Comparison of ENCODE assay signal across 1 cellular context in genomic region chr12:113582521-113583218, GRCh38.
TF ChIP-seq lines count a peak whose summit lies in the region.

No MANE protein-coding gene starts in this region.

TF ChIP-seq in K562, 482 proteins besides CTCF, POLR2A, EP300 and RAD21 (continued from another document and continues in another):
- peak; percentile 77; the same call in 1 of the 2 replicates for TF ChIP-seq BCOR (IDR thresholded peaks at IDR 0.05)
- peak; percentile 71; the same call in 1 of the 2 replicates for TF ChIP-seq TCF7 (IDR thresholded peaks at IDR 0.05; ENCODE audit: borderline replicate concordance)
- no peak for TF ChIP-seq ZBTB43 (CRISPR knock-in tag; IDR thresholded peaks at IDR 0.05)
- no peak for TF ChIP-seq ARID2 (IDR thresholded peaks at IDR 0.05)
- TF ChIP-seq EGR1 (conservative IDR thresholded peaks at IDR 0.05), result peak; percentile 64
- peak; percentile 42; the same call in 1 of the 2 replicates for TF ChIP-seq SP1 (CRISPR knock-in tag; IDR thresholded peaks at IDR 0.05)
- no peak for TF ChIP-seq KAT2B (IDR thresholded peaks at IDR 0.05; ENCODE audit: low read depth, low read length)
- TF ChIP-seq CEBPG (CRISPR knock-in tag; IDR thresholded peaks at IDR 0.05), result 0 out of 2 replicates have a peak, but pooled peaks have one; percentile 24
- peak in 1 of 2 experiments; percentile 48; a peak in 1 of 4 replicates for TF ChIP-seq CEBPG (tag; conservative IDR thresholded peaks at IDR 0.05 in 1 of 2, IDR thresholded peaks at IDR 0.05 in 1 of 2)
- TF ChIP-seq SOX6 (IDR thresholded peaks at IDR 0.05), result peak; percentile 71
- peak; percentile 89 for TF ChIP-seq CREM (IDR thresholded peaks at IDR 0.05; ENCODE audit: low read depth)
- peak in 1 of 2 experiments; percentile 43; a peak in 1 of 4 replicates for TF ChIP-seq TEAD1 (CRISPR knock-in tag; IDR thresholded peaks at IDR 0.05)
- peak; percentile 57; the same call in 1 of the 2 replicates for TF ChIP-seq CREB3L1 (IDR thresholded peaks at IDR 0.05; ENCODE audit: borderline replicate concordance, low read depth)
- TF ChIP-seq, protein P1, sequence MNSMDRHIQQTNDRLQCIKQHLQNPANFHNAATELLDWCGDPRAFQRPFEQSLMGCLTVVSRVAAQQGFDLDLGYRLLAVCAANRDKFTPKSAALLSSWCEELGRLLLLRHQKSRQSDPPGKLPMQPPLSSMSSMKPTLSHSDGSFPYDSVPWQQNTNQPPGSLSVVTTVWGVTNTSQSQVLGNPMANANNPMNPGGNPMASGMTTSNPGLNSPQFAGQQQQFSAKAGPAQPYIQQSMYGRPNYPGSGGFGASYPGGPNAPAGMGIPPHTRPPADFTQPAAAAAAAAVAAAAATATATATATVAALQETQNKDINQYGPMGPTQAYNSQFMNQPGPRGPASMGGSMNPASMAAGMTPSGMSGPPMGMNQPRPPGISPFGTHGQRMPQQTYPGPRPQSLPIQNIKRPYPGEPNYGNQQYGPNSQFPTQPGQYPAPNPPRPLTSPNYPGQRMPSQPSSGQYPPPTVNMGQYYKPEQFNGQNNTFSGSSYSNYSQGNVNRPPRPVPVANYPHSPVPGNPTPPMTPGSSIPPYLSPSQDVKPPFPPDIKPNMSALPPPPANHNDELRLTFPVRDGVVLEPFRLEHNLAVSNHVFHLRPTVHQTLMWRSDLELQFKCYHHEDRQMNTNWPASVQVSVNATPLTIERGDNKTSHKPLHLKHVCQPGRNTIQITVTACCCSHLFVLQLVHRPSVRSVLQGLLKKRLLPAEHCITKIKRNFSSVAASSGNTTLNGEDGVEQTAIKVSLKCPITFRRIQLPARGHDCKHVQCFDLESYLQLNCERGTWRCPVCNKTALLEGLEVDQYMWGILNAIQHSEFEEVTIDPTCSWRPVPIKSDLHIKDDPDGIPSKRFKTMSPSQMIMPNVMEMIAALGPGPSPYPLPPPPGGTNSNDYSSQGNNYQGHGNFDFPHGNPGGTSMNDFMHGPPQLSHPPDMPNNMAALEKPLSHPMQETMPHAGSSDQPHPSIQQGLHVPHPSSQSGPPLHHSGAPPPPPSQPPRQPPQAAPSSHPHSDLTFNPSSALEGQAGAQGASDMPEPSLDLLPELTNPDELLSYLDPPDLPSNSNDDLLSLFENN (IDR thresholded peaks at IDR 0.05; ENCODE audit: low read depth in 2 of 2, low read length in 2 of 2), result peak in 1 of 2 experiments; percentile 54; a peak in 2 of 4 replicates
- peak; percentile 85 for TF ChIP-seq CBFA2T2 (conservative IDR thresholded peaks at IDR 0.05)
- peak in 1 of 2 experiments; percentile 74; a peak in 1 of 3 replicates for TF ChIP-seq CBX3 (IDR thresholded peaks at IDR 0.05; ENCODE audit: borderline replicate concordance in 1 of 2, low read length in 2 of 2)
- TF ChIP-seq HDAC2 (IDR thresholded peaks at IDR 0.05), result peak; percentile 88
- TF ChIP-seq ZNF143 (CRISPR knock-in tag; IDR thresholded peaks at IDR 0.05), result no peak
- peak; percentile 65 for TF ChIP-seq DACH1 (IDR thresholded peaks at IDR 0.05; ENCODE audit: partially characterized antibody)
- no peak for TF ChIP-seq C11orf30 (IDR thresholded peaks at IDR 0.05; ENCODE audit: low read depth)
- TF ChIP-seq, protein P2, sequence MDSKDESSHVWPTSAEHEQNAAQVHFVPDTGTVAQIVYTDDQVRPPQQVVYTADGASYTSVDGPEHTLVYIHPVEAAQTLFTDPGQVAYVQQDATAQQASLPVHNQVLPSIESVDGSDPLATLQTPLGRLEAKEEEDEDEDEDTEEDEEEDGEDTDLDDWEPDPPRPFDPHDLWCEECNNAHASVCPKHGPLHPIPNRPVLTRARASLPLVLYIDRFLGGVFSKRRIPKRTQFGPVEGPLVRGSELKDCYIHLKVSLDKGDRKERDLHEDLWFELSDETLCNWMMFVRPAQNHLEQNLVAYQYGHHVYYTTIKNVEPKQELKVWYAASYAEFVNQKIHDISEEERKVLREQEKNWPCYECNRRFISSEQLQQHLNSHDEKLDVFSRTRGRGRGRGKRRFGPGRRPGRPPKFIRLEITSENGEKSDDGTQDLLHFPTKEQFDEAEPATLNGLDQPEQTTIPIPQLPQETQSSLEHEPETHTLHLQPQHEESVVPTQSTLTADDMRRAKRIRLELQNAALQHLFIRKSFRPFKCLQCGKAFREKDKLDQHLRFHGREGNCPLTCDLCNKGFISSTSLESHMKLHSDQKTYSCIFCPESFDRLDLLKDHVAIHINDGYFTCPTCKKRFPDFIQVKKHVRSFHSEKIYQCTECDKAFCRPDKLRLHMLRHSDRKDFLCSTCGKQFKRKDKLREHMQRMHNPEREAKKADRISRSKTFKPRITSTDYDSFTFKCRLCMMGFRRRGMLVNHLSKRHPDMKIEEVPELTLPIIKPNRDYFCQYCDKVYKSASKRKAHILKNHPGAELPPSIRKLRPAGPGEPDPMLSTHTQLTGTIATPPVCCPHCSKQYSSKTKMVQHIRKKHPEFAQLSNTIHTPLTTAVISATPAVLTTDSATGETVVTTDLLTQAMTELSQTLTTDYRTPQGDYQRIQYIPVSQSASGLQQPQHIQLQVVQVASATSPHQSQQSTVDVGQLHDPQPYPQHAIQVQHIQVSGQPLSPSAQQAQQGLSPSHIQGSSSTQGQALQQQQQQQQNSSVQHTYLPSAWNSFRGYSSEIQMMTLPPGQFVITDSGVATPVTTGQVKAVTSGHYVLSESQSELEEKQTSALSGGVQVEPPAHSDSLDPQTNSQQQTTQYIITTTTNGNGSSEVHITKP (IDR thresholded peaks at IDR 0.05; ENCODE audit: partially characterized antibody), result peak; percentile 52
- TF ChIP-seq RNF2 (IDR thresholded peaks at IDR 0.05), result peak; percentile 79
- TF ChIP-seq BRD4 (IDR thresholded peaks at IDR 0.05), result no peak
- TF ChIP-seq HDAC3 (IDR thresholded peaks at IDR 0.05; ENCODE audit: borderline replicate concordance, partially characterized antibody), result peak; percentile 47
- TF ChIP-seq FOXM1 (IDR thresholded peaks at IDR 0.05; ENCODE audit: low read depth), result peak; percentile 37; the same call in 1 of the 2 replicates
- no peak for TF ChIP-seq FOXM1 (CRISPR knock-in tag; IDR thresholded peaks at IDR 0.05; ENCODE audit: low read depth)
- TF ChIP-seq ZBTB7A (IDR thresholded peaks at IDR 0.05; ENCODE audit: borderline replicate concordance, control insufficient read depth, low read depth, low read length), result no peak
- TF ChIP-seq, protein P3, sequence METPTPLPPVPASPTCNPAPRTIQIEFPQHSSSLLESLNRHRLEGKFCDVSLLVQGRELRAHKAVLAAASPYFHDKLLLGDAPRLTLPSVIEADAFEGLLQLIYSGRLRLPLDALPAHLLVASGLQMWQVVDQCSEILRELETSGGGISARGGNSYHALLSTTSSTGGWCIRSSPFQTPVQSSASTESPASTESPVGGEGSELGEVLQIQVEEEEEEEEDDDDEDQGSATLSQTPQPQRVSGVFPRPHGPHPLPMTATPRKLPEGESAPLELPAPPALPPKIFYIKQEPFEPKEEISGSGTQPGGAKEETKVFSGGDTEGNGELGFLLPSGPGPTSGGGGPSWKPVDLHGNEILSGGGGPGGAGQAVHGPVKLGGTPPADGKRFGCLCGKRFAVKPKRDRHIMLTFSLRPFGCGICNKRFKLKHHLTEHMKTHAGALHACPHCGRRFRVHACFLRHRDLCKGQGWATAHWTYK (CRISPR knock-in tag; IDR thresholded peaks at IDR 0.05), result no peak
- no peak for TF ChIP-seq STAG1 (CRISPR knock-in tag; IDR thresholded peaks at IDR 0.05; ENCODE audit: borderline replicate concordance)
- no peak for TF ChIP-seq MCM3 (IDR thresholded peaks at IDR 0.05)
- no peak for TF ChIP-seq ZFP1 (CRISPR knock-in tag; IDR thresholded peaks at IDR 0.05)
- TF ChIP-seq HMGN3 (IDR thresholded peaks at IDR 0.05; ENCODE audit: borderline replicate concordance, extremely low read depth, insufficient read length, low read depth, low read length), result peak; percentile 58
- TF ChIP-seq MED1 (CRISPR knock-in tag; IDR thresholded peaks at IDR 0.05; ENCODE audit: borderline replicate concordance), result no peak
- no peak for TF ChIP-seq NKRF (IDR thresholded peaks at IDR 0.05; ENCODE audit: borderline replicate concordance)
- TF ChIP-seq, protein P4, sequence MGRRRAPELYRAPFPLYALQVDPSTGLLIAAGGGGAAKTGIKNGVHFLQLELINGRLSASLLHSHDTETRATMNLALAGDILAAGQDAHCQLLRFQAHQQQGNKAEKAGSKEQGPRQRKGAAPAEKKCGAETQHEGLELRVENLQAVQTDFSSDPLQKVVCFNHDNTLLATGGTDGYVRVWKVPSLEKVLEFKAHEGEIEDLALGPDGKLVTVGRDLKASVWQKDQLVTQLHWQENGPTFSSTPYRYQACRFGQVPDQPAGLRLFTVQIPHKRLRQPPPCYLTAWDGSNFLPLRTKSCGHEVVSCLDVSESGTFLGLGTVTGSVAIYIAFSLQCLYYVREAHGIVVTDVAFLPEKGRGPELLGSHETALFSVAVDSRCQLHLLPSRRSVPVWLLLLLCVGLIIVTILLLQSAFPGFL (CRISPR knock-in tag; IDR thresholded peaks at IDR 0.05), result no peak
- TF ChIP-seq ARID3B (CRISPR knock-in tag; IDR thresholded peaks at IDR 0.05; ENCODE audit: borderline replicate concordance), result no peak
